In the genomic region with DNA sequence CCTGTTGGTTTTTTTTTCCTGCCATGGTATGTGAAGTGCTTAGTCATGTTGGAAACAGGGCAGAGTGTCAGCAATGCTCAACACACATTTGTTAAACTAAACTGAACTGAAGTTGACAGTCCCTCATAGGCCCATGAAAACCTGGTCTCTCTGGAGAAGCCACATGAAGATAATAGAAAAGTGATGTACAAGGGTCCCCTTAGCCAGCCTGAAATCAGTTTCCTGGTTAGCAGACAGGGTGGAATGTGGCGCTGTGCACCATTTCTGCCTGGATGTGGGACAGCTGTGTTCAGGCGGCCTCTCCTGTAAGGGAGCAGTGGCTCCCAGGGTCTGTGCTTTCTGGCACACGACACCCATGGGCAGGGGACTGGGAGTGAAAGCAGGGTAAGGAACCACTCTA, we compare ENCODE assay signal across 1 cellular context.
TF ChIP-seq lines count a peak whose summit lies in the region.

No MANE protein-coding gene starts in this region.

TF ChIP-seq in HCT116, 20 proteins besides CTCF, POLR2A, EP300 and RAD21 (continued from another document):
- TF ChIP-seq, protein P1, sequence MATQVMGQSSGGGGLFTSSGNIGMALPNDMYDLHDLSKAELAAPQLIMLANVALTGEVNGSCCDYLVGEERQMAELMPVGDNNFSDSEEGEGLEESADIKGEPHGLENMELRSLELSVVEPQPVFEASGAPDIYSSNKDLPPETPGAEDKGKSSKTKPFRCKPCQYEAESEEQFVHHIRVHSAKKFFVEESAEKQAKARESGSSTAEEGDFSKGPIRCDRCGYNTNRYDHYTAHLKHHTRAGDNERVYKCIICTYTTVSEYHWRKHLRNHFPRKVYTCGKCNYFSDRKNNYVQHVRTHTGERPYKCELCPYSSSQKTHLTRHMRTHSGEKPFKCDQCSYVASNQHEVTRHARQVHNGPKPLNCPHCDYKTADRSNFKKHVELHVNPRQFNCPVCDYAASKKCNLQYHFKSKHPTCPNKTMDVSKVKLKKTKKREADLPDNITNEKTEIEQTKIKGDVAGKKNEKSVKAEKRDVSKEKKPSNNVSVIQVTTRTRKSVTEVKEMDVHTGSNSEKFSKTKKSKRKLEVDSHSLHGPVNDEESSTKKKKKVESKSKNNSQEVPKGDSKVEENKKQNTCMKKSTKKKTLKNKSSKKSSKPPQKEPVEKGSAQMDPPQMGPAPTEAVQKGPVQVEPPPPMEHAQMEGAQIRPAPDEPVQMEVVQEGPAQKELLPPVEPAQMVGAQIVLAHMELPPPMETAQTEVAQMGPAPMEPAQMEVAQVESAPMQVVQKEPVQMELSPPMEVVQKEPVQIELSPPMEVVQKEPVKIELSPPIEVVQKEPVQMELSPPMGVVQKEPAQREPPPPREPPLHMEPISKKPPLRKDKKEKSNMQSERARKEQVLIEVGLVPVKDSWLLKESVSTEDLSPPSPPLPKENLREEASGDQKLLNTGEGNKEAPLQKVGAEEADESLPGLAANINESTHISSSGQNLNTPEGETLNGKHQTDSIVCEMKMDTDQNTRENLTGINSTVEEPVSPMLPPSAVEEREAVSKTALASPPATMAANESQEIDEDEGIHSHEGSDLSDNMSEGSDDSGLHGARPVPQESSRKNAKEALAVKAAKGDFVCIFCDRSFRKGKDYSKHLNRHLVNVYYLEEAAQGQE (IDR thresholded peaks at IDR 0.05; ENCODE audit: low read depth) = no peak
- no peak for TF ChIP-seq TCF7L2 (IDR thresholded peaks at IDR 0.05; ENCODE audit: borderline replicate concordance, extremely low read depth, insufficient read depth, insufficient read length)
- TF ChIP-seq YY1 (IDR thresholded peaks at IDR 0.05; ENCODE audit: extremely low read depth, insufficient replicate concordance, low read depth, low read length) = no peak
- TF ChIP-seq, protein P2, sequence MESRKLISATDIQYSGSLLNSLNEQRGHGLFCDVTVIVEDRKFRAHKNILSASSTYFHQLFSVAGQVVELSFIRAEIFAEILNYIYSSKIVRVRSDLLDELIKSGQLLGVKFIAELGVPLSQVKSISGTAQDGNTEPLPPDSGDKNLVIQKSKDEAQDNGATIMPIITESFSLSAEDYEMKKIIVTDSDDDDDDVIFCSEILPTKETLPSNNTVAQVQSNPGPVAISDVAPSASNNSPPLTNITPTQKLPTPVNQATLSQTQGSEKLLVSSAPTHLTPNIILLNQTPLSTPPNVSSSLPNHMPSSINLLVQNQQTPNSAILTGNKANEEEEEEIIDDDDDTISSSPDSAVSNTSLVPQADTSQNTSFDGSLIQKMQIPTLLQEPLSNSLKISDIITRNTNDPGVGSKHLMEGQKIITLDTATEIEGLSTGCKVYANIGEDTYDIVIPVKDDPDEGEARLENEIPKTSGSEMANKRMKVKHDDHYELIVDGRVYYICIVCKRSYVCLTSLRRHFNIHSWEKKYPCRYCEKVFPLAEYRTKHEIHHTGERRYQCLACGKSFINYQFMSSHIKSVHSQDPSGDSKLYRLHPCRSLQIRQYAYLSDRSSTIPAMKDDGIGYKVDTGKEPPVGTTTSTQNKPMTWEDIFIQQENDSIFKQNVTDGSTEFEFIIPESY (IDR thresholded peaks at IDR 0.05; ENCODE audit: extremely low read depth, insufficient replicate concordance, low read length) = no peak
- no peak for TF ChIP-seq FOSL1 (IDR thresholded peaks at IDR 0.05; ENCODE audit: low read depth)
- no peak for TF ChIP-seq ZFX (IDR thresholded peaks at IDR 0.05)
- TF ChIP-seq CBX3 (IDR thresholded peaks at IDR 0.05; ENCODE audit: low read depth) = no peak
- no peak for TF ChIP-seq SIN3A (IDR thresholded peaks at IDR 0.05; ENCODE audit: low read depth)
- TF ChIP-seq EZH2 (IDR thresholded peaks at IDR 0.05) = no peak
- no peak for TF ChIP-seq JUND (IDR thresholded peaks at IDR 0.05)
- no peak for TF ChIP-seq CEBPB (IDR thresholded peaks at IDR 0.05; ENCODE audit: low read depth)
- no peak for TF ChIP-seq EGR1 (IDR thresholded peaks at IDR 0.05; ENCODE audit: low read depth)
- TF ChIP-seq, protein P3, sequence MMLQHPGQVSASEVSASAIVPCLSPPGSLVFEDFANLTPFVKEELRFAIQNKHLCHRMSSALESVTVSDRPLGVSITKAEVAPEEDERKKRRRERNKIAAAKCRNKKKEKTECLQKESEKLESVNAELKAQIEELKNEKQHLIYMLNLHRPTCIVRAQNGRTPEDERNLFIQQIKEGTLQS (IDR thresholded peaks at IDR 0.05) = no peak
- no peak for TF ChIP-seq ZNF274 (IDR thresholded peaks at IDR 0.05; ENCODE audit: low read depth, low read length)
